In the genomic region with DNA sequence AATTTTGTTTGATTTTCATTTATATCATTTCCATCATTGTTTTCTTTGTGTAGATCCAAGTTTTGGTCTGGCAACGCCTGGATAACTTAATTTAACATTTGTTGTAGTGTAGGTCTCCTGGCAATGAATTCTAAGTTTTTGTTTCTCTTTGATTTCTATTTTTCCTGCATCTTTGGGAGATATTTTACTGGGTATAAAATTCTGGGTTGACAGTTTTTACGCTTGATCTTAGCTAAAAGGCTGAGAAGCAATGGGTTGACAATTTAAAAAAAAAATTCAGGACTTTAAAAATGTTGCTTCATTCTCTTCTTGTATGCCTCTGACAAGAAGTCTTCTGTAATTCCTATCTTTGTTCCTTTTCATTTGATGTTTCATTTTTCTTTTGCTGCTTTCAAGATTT, we compare ENCODE assay signal across 28 cellular contexts. TPM values are rescaled to one million over a fixed set of nuclear protein-coding genes. Genes with fewer than 3 reads are reported as not detected.
"Had no signal": no experiment of that assay in that cellular context is flagged by ENCODE, and none has a peak within 500 bp of the region (broad histone marks: within the 10 kb centered on the region; RNA-seq: fewer than 3 reads in every experiment).

No MANE protein-coding gene starts in this region.

- ATAC-seq: stimulated activated effector memory CD8-positive, alpha-beta T cell treated with anti-CD3 and anti-CD28 coated beads, Interleukin-12 subunit alpha, Interleukin-12 subunit beta, amount 100 ng/mL, for 72 hours; stimulated activated memory B cell treated with anti-CD40 and anti-IgM and Interleukin-4, amounts not matched to agents 10 μg/mL and 1 μg/mL and 100 μg/mL, for 72 hours; stimulated activated naive B cell treated with anti-CD40 and anti-IgM and Interleukin-4, amounts not matched to agents 10 μg/mL and 1 μg/mL and 100 μg/mL, for 72 hours; stimulated activated naive CD8-positive, alpha-beta T cell treated with anti-CD3 and anti-CD28 coated beads, Interleukin-15, amount 100 ng/mL, for 72 hours; stimulated activated naive CD8-positive, alpha-beta T cell treated with anti-CD3 and anti-CD28 coated beads, Interleukin-15, Interleukin-2, amounts not matched to agents 100 U/mL and 50 U/mL, for 24 hours; upper lobe of right lung had no signal

- FAIRE-seq: urothelium cell line had no signal

- DNase-seq: stimulated activated CD4-positive, alpha-beta T cell treated with anti-CD3 and anti-CD28 coated beads, Interleukin-2, amount 100 ng/mL, for 48 hours; stimulated activated CD4-positive, alpha-beta T cell treated with anti-CD3 and anti-CD28 coated beads, Interleukin-4, amount 100 ng/mL, for 1 hour; stimulated activated CD4-positive, alpha-beta T cell treated with anti-CD3 and anti-CD28 coated beads, Interleukin-4, amount 100 ng/mL, for 24 hours; stimulated activated CD4-positive, alpha-beta T cell treated with anti-CD3 and anti-CD28 coated beads, Interleukin-4, amount 100 ng/mL, for 4 hours; stimulated activated CD8-positive, alpha-beta memory T cell treated with anti-CD3 and anti-CD28 coated beads, Interleukin-4, amount 100 ng/mL, for 48 hours; stimulated activated naive B cell treated with anti-CD40 and anti-IgM and Interleukin-4, amounts not matched to agents 10 μg/mL and 1 μg/mL and 100 μg/mL, for 72 hours; stimulated activated naive CD4-positive, alpha-beta T cell; stimulated activated naive CD4-positive, alpha-beta T cell treated with Interleukin-2 at 50 U/mL for 16 hours; stimulated activated naive CD8-positive, alpha-beta T cell treated with anti-CD3 and anti-CD28 coated beads, Interleukin-15, amount 100 ng/mL, for 72 hours; stimulated activated naive CD8-positive, alpha-beta T cell treated with anti-CD3 and anti-CD28 coated beads, Interleukin-15, Interleukin-2, amounts not matched to agents 100 U/mL and 50 U/mL, for 24 hours; stomach; substantia nigra; testis; thyroid gland; tibial artery; transverse colon; trophoblast cell; upper lobe of left lung; upper lobe of right lung; uterus had no signal

- H3K36me3 ChIP-seq: stomach, suprapubic skin, thoracic aorta, thyroid gland, tibial artery, tibial nerve, transverse colon, upper lobe of left lung, upper lobe of right lung, uterus, vagina had no signal

- H3K4me1 ChIP-seq: stomach, suprapubic skin, testis, thyroid gland, tibial artery, tibial nerve, transverse colon, upper lobe of left lung, upper lobe of right lung, uterus, vagina had no signal

- H3K27me3 ChIP-seq: stomach, suprapubic skin, testis, thyroid gland, tibial artery, tibial nerve, transverse colon, upper lobe of left lung, upper lobe of right lung, uterus, vagina had no signal

- H3K4me3 ChIP-seq: stomach, suprapubic skin, testis, thoracic aorta, thyroid gland, tibial artery, tibial nerve, transverse colon, upper lobe of left lung, upper lobe of right lung, uterus, vagina had no signal

- H3K9me3 ChIP-seq: suprapubic skin, testis, thoracic aorta, thyroid gland, vagina had no signal

- H3K27ac ChIP-seq: stomach, suprapubic skin, testis, thoracic aorta, thyroid gland, tibial artery, tibial nerve, transverse colon, upper lobe of left lung, upper lobe of right lung, uterus, vagina had no signal

RNA-seq across cellular contexts. Expression of a gene that starts 8.6 kb away (rescaled TPM):
- total RNA-seq: subcutaneous adipose tissue, thoracic aorta, tibial nerve had no signal
